9 cellular contexts compared by ENCODE assay signal in the genomic region with DNA sequence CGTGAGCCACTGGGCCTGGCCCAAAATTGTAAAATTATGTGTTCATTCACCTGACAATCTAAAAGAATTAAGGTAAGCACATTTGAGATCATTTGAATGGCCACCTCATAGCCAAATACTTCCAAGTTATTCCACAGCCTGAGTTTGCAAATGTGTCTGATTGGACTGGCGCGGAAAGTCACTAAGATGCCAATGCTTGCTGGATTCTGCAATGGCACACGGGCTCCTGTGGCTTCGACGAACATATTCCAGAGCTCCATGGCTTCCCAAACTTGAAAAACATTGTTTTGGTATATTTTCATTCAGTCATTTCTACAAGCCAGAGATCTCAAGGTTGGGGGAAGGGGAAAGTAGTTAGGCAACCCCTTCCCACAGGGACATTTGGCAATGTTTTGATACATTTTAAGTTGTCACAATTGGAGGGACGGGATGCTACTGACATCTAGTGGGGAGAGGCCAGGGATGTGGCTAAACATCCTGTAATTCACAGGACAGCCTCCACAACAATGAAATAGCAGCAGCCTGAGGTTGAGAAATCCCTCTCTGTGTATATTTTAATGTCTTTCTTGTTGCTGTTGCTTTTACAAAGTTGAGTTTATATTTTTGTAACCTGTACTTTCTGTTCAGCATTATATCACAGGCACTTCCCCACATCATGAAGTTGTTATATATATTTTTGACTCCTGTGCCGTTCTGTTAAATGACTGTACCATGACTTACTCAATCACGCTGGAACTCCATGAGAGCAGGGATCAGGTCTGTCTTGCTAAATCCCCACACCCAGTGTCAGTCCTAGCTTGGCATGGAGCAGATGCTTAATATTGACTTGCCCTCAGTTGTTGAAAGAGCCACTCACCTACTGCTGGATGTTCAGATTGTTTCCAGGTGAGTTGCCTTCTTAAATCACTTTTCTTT. TPM values are rescaled to one million over a fixed set of nuclear protein-coding genes. Genes with fewer than 3 reads are reported as not detected.
DNase-seq lines count a peak whose midpoint lies in the region; ATAC-seq, FAIRE-seq and TF ChIP-seq lines count a peak whose summit lies in the region.
"Had no signal": no experiment of that assay in that cellular context is flagged by ENCODE, and none has a peak within 500 bp of the region (broad histone marks: within the 10 kb centered on the region; RNA-seq: fewer than 3 reads in every experiment).

No MANE protein-coding gene starts in this region.

- CTCF ChIA-PET in MCF 10A (lab: Yijun Ruan, JAX) = interaction anchor here (0.6 to 2.0 kb wide), 19 partner anchors 8 to 1957 kb away, joined by 3 to 7 read pairs (median 3); no protein-coding TSS in a partner anchor

- no peak overlapping the region for H3K27ac Mint-ChIP-seq in MCF 10A (ENCODE audit: low read depth, unreplicated experiment)

- no peak overlapping the region for H2AFZ ChIP-seq in keratinocyte (ENCODE audit: control insufficient read depth, low read length)

- no peak overlapping the region for H3K4me3 ChIP-seq in keratinocyte (ENCODE audit: control insufficient read depth in 2 of 3, extremely low read depth in 1 of 3, insufficient read depth in 2 of 3, low read depth in 1 of 3, low read length in 3 of 3)

- H3K9ac ChIP-seq in keratinocyte (ENCODE audit: control insufficient read depth, extremely low read depth, insufficient read depth, low read length) = no peak overlapping the region

- no TSS peak for BruUV-seq in MCF 10A (replicated peaks; lab: Mats Ljungman, UMichigan)

- no peaks in the 10 kb centered on the region for H3K79me2 ChIP-seq in keratinocyte (ENCODE audit: control insufficient read depth, insufficient read depth, low read length)

- H3K27ac ChIP-seq in keratinocyte (ENCODE audit: control insufficient read depth, insufficient read depth, low read length) = no peak overlapping the region

- no peak overlapping the region for H3K4me3 Mint-ChIP-seq in MCF 10A (ENCODE audit: unreplicated experiment)

- intact Hi-C loops in MCF 10A (cut with micrococcal nuclease) = loop anchor here (1.0 to 10.0 kb wide), 5 partner anchors 72 to 1437 kb away; no protein-coding TSS in a partner anchor

- ATAC-seq in GM21367 (IDR thresholded peaks at IDR 0.05; ENCODE audit: unreplicated experiment) = peak; percentile 71

- POLR2A ChIA-PET in MCF 10A (lab: Yijun Ruan, JAX) = no interaction called here

- H3K36me3 ChIP-seq in keratinocyte (ENCODE audit: control insufficient read depth in 2 of 2, extremely low read depth in 1 of 2, insufficient read depth in 2 of 2, low read length in 2 of 2) = no peaks in the 10 kb centered on the region

- H3K9me1 ChIP-seq in keratinocyte (ENCODE audit: control insufficient read depth, extremely low read depth, insufficient read depth, low read length) = no peaks in the 10 kb centered on the region

- dilution Hi-C loops in keratinocyte (cut with MboI; ENCODE audit: extremely low pct_ligation_motif_present, low sequenced_read_pairs) = no loop called here

- H3K27me3 Mint-ChIP-seq in MCF 10A (ENCODE audit: insufficient read depth, unreplicated experiment) = no peaks in the 10 kb centered on the region

- H4K20me1 ChIP-seq in keratinocyte (ENCODE audit: control insufficient read depth, extremely low read depth, insufficient read depth, low read length) = no peaks in the 10 kb centered on the region

- H3K4me2 ChIP-seq in keratinocyte (ENCODE audit: control insufficient read depth, extremely low read depth, insufficient read depth, low read depth, low read length) = no peak overlapping the region

- no peaks in the 10 kb centered on the region for H3K9me3 Mint-ChIP-seq in MCF 10A (ENCODE audit: unreplicated experiment)

- H3K36me3 Mint-ChIP-seq in MCF 10A (ENCODE audit: insufficient read depth, unreplicated experiment) = no peaks in the 10 kb centered on the region

- peak; percentile 81 for FAIRE-seq in keratinocyte (lab: Jason Lieb, UNC)

- TF ChIP-seq CTCF in MCF 10A (IDR thresholded peaks at IDR 0.05; ENCODE audit: unreplicated experiment) = peak; percentile 85
- TF ChIP-seq CTCF in keratinocyte (optimal IDR thresholded peaks at IDR 0.05 in 1 of 3, IDR thresholded peaks at IDR 0.05 in 1 of 3, conservative IDR thresholded peaks at IDR 0.05 in 1 of 3; ENCODE audit: extremely low read depth in 1 of 3, insufficient read depth in 2 of 3, low read length in 3 of 3) = peak; percentile 75 to 88 (median 79)

- H3K27me3 ChIP-seq in keratinocyte (ENCODE audit: control insufficient read depth, extremely low read depth, insufficient read depth, low read length) = no peaks in the 10 kb centered on the region

- peaks cover 4% of the 10 kb centered on the region for H3K4me1 Mint-ChIP-seq in MCF 10A (ENCODE audit: insufficient read depth, unreplicated experiment)

- no peaks in the 10 kb centered on the region for H3K4me1 ChIP-seq in keratinocyte (ENCODE audit: control insufficient read depth, extremely low read depth, insufficient read depth, low read length)

- DNase-seq in D341Med (ENCODE audit: low spot score) = peak; percentile 49
- peak; percentile 60 for DNase-seq in LHCN-M2 (ENCODE audit: low read depth)
- peak; percentile 49 to 64 for DNase-seq in SHP77 (lab: John Stamatoyannopoulos, UW)
- peak; percentile 81 for DNase-seq in MCF 10A (ENCODE audit: unreplicated experiment)
- no peak for DNase-seq in keratinocyte (ENCODE audit: low read depth, low spot score)
- DNase-seq in stimulated activated CD8-positive, alpha-beta memory T cell treated with anti-CD3 and anti-CD28 coated beads, Interleukin-4, amount 100 ng/mL, for 48 hours = peak; percentile 53
- no peak for DNase-seq in activated CD4-positive, CD25-positive, alpha-beta regulatory T cell treated with anti-CD3 and anti-CD28 coated beads, Interleukin-2, amount 50 U/mL, for 72 hours

- H3K9me3 ChIP-seq in keratinocyte (ENCODE audit: control insufficient read depth, low read depth, low read length) = no peaks in the 10 kb centered on the region

RNA-seq across cellular contexts. Expression of gene COL4A4, which starts 56.9 kb away (rescaled TPM):
- total RNA-seq in LHCN-M2 (2014; rRNA removed) (not detected in 2 replicates), MCF 10A (2022) (0.25 and 0.30 TPM in 2 replicates)
- polyA plus RNA-seq in LHCN-M2 (2012) = 0.16 TPM
- polyA plus RNA-seq in keratinocyte = 0.01 to 0.03 TPM in 2 of 3 replicates, not detected in the other
- not detected for polyA plus RNA-seq in keratinocyte (2011; ENCODE audit: low read depth)
- polyA plus RNA-seq in keratinocyte (2011; cell fraction: cytosol; rRNA removed) = under 0.01 TPM in 1 of 2 replicates, not detected in the other
- polyA plus RNA-seq in keratinocyte (2011; cell fraction: nucleus; rRNA removed) = 0.04 and 0.07 TPM in 2 replicates
- 0.02 and 0.10 TPM in 2 replicates for polyA plus RNA-seq in keratinocyte (2012; ENCODE audit: low replicate concordance)
- polyA minus RNA-seq in keratinocyte = 0.03 TPM in 1 of 3 replicates, not detected in the others
- polyA minus RNA-seq in keratinocyte (2011; cell fraction: cytosol; rRNA and poly(A)+ RNA removed) = 0.38 TPM
- polyA minus RNA-seq in keratinocyte (2011; cell fraction: nucleus; rRNA and poly(A)+ RNA removed) = 0.11 TPM in 1 of 2 replicates, not detected in the other
- total RNA-seq: T-helper 1 cell treated with Interleukin-12 subunit alpha and Interleukin-12 subunit beta and Interleukin-4 antibody, amounts not matched to agents 30 ng/mL and 1 ng/mL, for 36 hours had no signal

RNA-seq across cellular contexts. Expression of gene COL4A3, which starts 57.3 kb away (rescaled TPM):
- total RNA-seq in LHCN-M2 (2014; rRNA removed) = not detected in 2 replicates
- 0.04 TPM for polyA plus RNA-seq in LHCN-M2 (2012)
- 0.12 and 0.49 TPM in 2 replicates for total RNA-seq in MCF 10A (2022)
- polyA plus RNA-seq in keratinocyte = not detected in 3 replicates
- polyA plus RNA-seq in keratinocyte (2011; ENCODE audit: low read depth) = not detected
- not detected in 2 replicates for polyA plus RNA-seq in keratinocyte (2011; cell fraction: cytosol; rRNA removed)
- 0.01 and 0.03 TPM in 2 replicates for polyA plus RNA-seq in keratinocyte (2011; cell fraction: nucleus; rRNA removed)
- polyA plus RNA-seq in keratinocyte (2012; ENCODE audit: low replicate concordance) = 0.16 TPM in 1 of 2 replicates, not detected in the other
- not detected in 3 replicates for polyA minus RNA-seq in keratinocyte
- polyA minus RNA-seq in keratinocyte (2011; cell fraction: cytosol; rRNA and poly(A)+ RNA removed) = not detected
- not detected in 2 replicates for polyA minus RNA-seq in keratinocyte (2011; cell fraction: nucleus; rRNA and poly(A)+ RNA removed)
- total RNA-seq: T-helper 1 cell treated with Interleukin-12 subunit alpha and Interleukin-12 subunit beta and Interleukin-4 antibody, amounts not matched to agents 30 ng/mL and 1 ng/mL, for 36 hours had no signal

Comparison
In these comparisons a context has a peak if more than half of its experiments do, and no peak if none do; other contexts are left out.
1. DNase-seq: peak in D341Med (single experiment), LHCN-M2 (single experiment), SHP77 (2 of 2), MCF 10A (single experiment) and stimulated activated CD8-positive, alpha-beta memory T cell treated with anti-CD3 and anti-CD28 coated beads, Interleukin-4, amount 100 ng/mL, for 48 hours (single experiment); none in keratinocyte (single experiment) and activated CD4-positive, CD25-positive, alpha-beta regulatory T cell treated with anti-CD3 and anti-CD28 coated beads, Interleukin-2, amount 50 U/mL, for 72 hours (single experiment).